In genomic region chr11:13104619-13105236, GRCh38 we compare ENCODE assay signal across 14 cellular contexts.
DNase-seq lines count a peak whose midpoint lies in the region; ATAC-seq and TF ChIP-seq lines count a peak whose summit lies in the region.
"Had no signal": no experiment of that assay in that cellular context is flagged by ENCODE, and none has a peak within 500 bp of the region (broad histone marks: within the 10 kb centered on the region; RNA-seq: fewer than 3 reads in every experiment).

No MANE protein-coding gene starts in this region.

- H3K36me3 Mint-ChIP-seq in natural killer cell treated with Interleukin-12 subunit alpha and Interleukin-12 subunit beta and Interleukin-15 and Interleukin-18, amount 100 ng/mL, for 72 hours = no peaks in the 10 kb centered on the region
- H3K36me3 Mint-ChIP-seq in natural killer cell = no peaks in the 10 kb centered on the region
- H3K36me3 Mint-ChIP-seq: memory B cell had no signal

- no peaks in the 10 kb centered on the region for H3K4me1 ChIP-seq in effector memory CD4-positive, alpha-beta T cell (ENCODE audit: control insufficient read depth, insufficient read depth, low read length, poor library complexity, severe bottlenecking)

- H3K36me3 ChIP-seq in effector memory CD4-positive, alpha-beta T cell (ENCODE audit: control insufficient read depth, insufficient read depth, low read length) = no peaks in the 10 kb centered on the region
- H3K36me3 ChIP-seq: neutrophil had no signal

- no peaks in the 10 kb centered on the region for H3K9me3 ChIP-seq in effector memory CD4-positive, alpha-beta T cell (ENCODE audit: control insufficient read depth, low read length)
- H3K9me3 ChIP-seq: neutrophil had no signal

- H3K4me3 Mint-ChIP-seq in natural killer cell treated with Interleukin-12 subunit alpha and Interleukin-12 subunit beta and Interleukin-15 and Interleukin-18, amount 100 ng/mL, for 72 hours = no peak overlapping the region
- no peak overlapping the region for H3K4me3 Mint-ChIP-seq in natural killer cell
- H3K4me3 Mint-ChIP-seq: activated CD8-positive, alpha-beta T cell treated with anti-CD3 and anti-CD28 coated beads, Interleukin-2, amount 10 ng/mL, durations not matched to agents 7 days and 5 days; activated T-helper 1 cell treated with anti-CD3 and anti-CD28 coated beads, Interleukin-12 subunit alpha, Interleukin-12 subunit beta, Interleukin-2, Interleukin-4 antibody, amounts not matched to agents 30 ng/mL and 10 ng/mL and 1 ng/mL, durations not matched to agents 14 hours and 24 hours and 36 hours; central memory CD8-positive, alpha-beta T cell; memory B cell had no signal

- no peak overlapping the region for H3K27ac Mint-ChIP-seq in natural killer cell treated with Interleukin-12 subunit alpha and Interleukin-12 subunit beta and Interleukin-15 and Interleukin-18, amount 100 ng/mL, for 72 hours
- H3K27ac Mint-ChIP-seq in natural killer cell = no peak overlapping the region
- H3K27ac Mint-ChIP-seq: activated CD8-positive, alpha-beta T cell treated with anti-CD3 and anti-CD28 coated beads, Interleukin-2, amount 10 ng/mL, durations not matched to agents 7 days and 5 days; activated T-helper 1 cell treated with anti-CD3 and anti-CD28 coated beads, Interleukin-12 subunit alpha, Interleukin-12 subunit beta, Interleukin-2, Interleukin-4 antibody, amounts not matched to agents 30 ng/mL and 10 ng/mL and 1 ng/mL, durations not matched to agents 14 hours and 24 hours and 36 hours; memory B cell had no signal

- no peaks in the 10 kb centered on the region for H3K27me3 ChIP-seq in effector memory CD4-positive, alpha-beta T cell (replicated peaks; ENCODE audit: control insufficient read depth, insufficient read depth, low read length, poor library complexity, severe bottlenecking)

- DNase-seq in natural killer cell treated with Interleukin-12 subunit alpha and Interleukin-12 subunit beta and Interleukin-15 and Interleukin-18, amount 100 ng/mL, for 72 hours (ENCODE audit: low spot score) = no peak
- DNase-seq in natural killer cell (no peak), NCI-H748 (lab: John Stamatoyannopoulos, UW; ENCODE audit: unreplicated experiment) (peak; percentile 100), left colon (no peak), NK-92 (lab: John Stamatoyannopoulos, UW; ENCODE audit: unreplicated experiment) (no peak), foreskin fibroblast (no peak)
- no peak for DNase-seq in effector memory CD4-positive, alpha-beta T cell
- DNase-seq: activated CD8-positive, alpha-beta T cell treated with anti-CD3 and anti-CD28 coated beads, Interleukin-2, amount 10 ng/mL, durations not matched to agents 7 days and 5 days; PC-9 had no signal

- H3K27me3 Mint-ChIP-seq in natural killer cell treated with Interleukin-12 subunit alpha and Interleukin-12 subunit beta and Interleukin-15 and Interleukin-18, amount 100 ng/mL, for 72 hours = peaks cover 36 to 59% of the 10 kb centered on the region in 2 donors
- H3K27me3 Mint-ChIP-seq in natural killer cell (ENCODE audit: low read depth in 2 of 2) = peaks cover 40 to 52% of the 10 kb centered on the region in 2 donors

- TF ChIP-seq CTCF in natural killer cell (IDR thresholded peaks at IDR 0.05) = no peak
- TF ChIP-seq CTCF in foreskin fibroblast (IDR thresholded peaks at IDR 0.05; ENCODE audit: low read depth, low read length) = no peak

- no peak overlapping the region for H3K4me3 ChIP-seq in effector memory CD4-positive, alpha-beta T cell (ENCODE audit: insufficient read depth, low read depth, low read length, poor library complexity, severe bottlenecking)
- no peak overlapping the region for H3K4me3 ChIP-seq in foreskin fibroblast (ENCODE audit: low read depth in 1 of 2, low read length in 2 of 2)
- H3K4me3 ChIP-seq: PC-9 had no signal

- peaks cover 0 to 8% of the 10 kb centered on the region in 2 donors for H3K4me1 Mint-ChIP-seq in natural killer cell treated with Interleukin-12 subunit alpha and Interleukin-12 subunit beta and Interleukin-15 and Interleukin-18, amount 100 ng/mL, for 72 hours (ENCODE audit: low read depth in 2 of 2)
- H3K4me1 Mint-ChIP-seq in natural killer cell = no peaks in the 10 kb centered on the region
- H3K4me1 Mint-ChIP-seq: central memory CD8-positive, alpha-beta T cell; memory B cell had no signal

- ATAC-seq in natural killer cell treated with Interleukin-12 subunit alpha and Interleukin-12 subunit beta and Interleukin-15 and Interleukin-18, amount 100 ng/mL, for 72 hours = peak; percentile 38 to 41
- ATAC-seq in natural killer cell = no peak
- peak; percentile 4 for ATAC-seq in left colon
- no peak for ATAC-seq in GM18870 (IDR thresholded peaks at IDR 0.05; ENCODE audit: unreplicated experiment)
- ATAC-seq: activated CD8-positive, alpha-beta T cell treated with anti-CD3 and anti-CD28 coated beads, Interleukin-2, amount 10 ng/mL, durations not matched to agents 7 days and 5 days had no signal

- H3K27ac ChIP-seq in effector memory CD4-positive, alpha-beta T cell (ENCODE audit: insufficient read depth, low read length, poor library complexity, severe bottlenecking) = no peak overlapping the region
- H3K27ac ChIP-seq: neutrophil, PC-9 had no signal

- intact Hi-C loops in natural killer cell (cut with micrococcal nuclease) = no loop called here
- intact Hi-C loops in left colon (cut with DNase I, micrococcal nuclease) = no loop called here

- H3K9me3 Mint-ChIP-seq in natural killer cell treated with Interleukin-12 subunit alpha and Interleukin-12 subunit beta and Interleukin-15 and Interleukin-18, amount 100 ng/mL, for 72 hours = peaks cover 3% of the 10 kb centered on the region
- H3K9me3 Mint-ChIP-seq in natural killer cell = no peaks in the 10 kb centered on the region
- H3K9me3 Mint-ChIP-seq: activated T-helper 1 cell treated with anti-CD3 and anti-CD28 coated beads, Interleukin-12 subunit alpha, Interleukin-12 subunit beta, Interleukin-2, Interleukin-4 antibody, amounts not matched to agents 30 ng/mL and 10 ng/mL and 1 ng/mL, durations not matched to agents 14 hours and 24 hours and 36 hours; central memory CD8-positive, alpha-beta T cell had no signal

Comparison
In these comparisons a context has a peak if more than half of its experiments do, and no peak if none do; other contexts are left out.
1. ATAC-seq: peak in natural killer cell treated with Interleukin-12 subunit alpha and Interleukin-12 subunit beta and Interleukin-15 and Interleukin-18, amount 100 ng/mL, for 72 hours (2 of 2) and left colon (single experiment); none in natural killer cell (0 of 3) and GM18870 (single experiment).